ENCODE assay signal across 29 cellular contexts in genomic region chr2:227370087-227370486, GRCh38. TPM values are rescaled to one million over a fixed set of nuclear protein-coding genes. Genes with fewer than 3 reads are reported as not detected.
DNase-seq lines count a peak whose midpoint lies in the region; TF ChIP-seq lines count a peak whose summit lies in the region.
"Had no signal": no experiment of that assay in that cellular context is flagged by ENCODE, and none has a peak within 500 bp of the region (broad histone marks: within the 10 kb centered on the region; RNA-seq: fewer than 3 reads in every experiment).

No MANE protein-coding gene starts in this region.

- no peak overlapping the region for H2AFZ ChIP-seq in ACC112 (ENCODE audit: low read length, unreplicated experiment)
- H2AFZ ChIP-seq: GM23338, neural progenitor cell had no signal

- H3K36me3 Mint-ChIP-seq in CD14-positive monocyte = peaks cover 2 to 4% of the 10 kb centered on the region in 2 donors
- H3K36me3 Mint-ChIP-seq: activated naive CD8-positive, alpha-beta T cell treated with anti-CD3 and anti-CD28 coated beads for 36 hours; neural progenitor cell had no signal

- H3K4me1 Mint-ChIP-seq in CD14-positive monocyte = peaks cover 66% of the 10 kb centered on the region
- H3K4me1 Mint-ChIP-seq: GM23338, neural progenitor cell had no signal

- H3K79me2 ChIP-seq in ACC112 (ENCODE audit: control insufficient read depth, insufficient read depth, low read length, unreplicated experiment) = no peaks in the 10 kb centered on the region

- H3K4me1 ChIP-seq in ACC112 (ENCODE audit: control insufficient read depth, insufficient read depth, low read length, unreplicated experiment) = peaks cover 58% of the 10 kb centered on the region
- H3K4me1 ChIP-seq in SJSA1 (replicated peaks) = peaks cover 31% of the 10 kb centered on the region
- H3K4me1 ChIP-seq in neutrophil (ENCODE audit: control insufficient read depth in 1 of 2, insufficient read depth in 1 of 2, low read depth in 1 of 2, low read length in 1 of 2) = peaks cover 26 to 39% of the 10 kb centered on the region in 2 experiments
- H3K4me1 ChIP-seq: neural progenitor cell had no signal

- H3K27me3 ChIP-seq in ACC112 (ENCODE audit: insufficient read depth, low read length) (no peaks in the 10 kb centered on the region), SJSA1 (replicated peaks) (no peaks in the 10 kb centered on the region), neutrophil (peaks cover 18% of the 10 kb centered on the region)
- H3K27me3 ChIP-seq: neural progenitor cell, stomach, tibial artery had no signal

- H3K27ac Mint-ChIP-seq in CD14-positive monocyte = peak overlapping the region; percentile 96 to 100 (median 99)
- H3K27ac Mint-ChIP-seq: activated CD4-positive, alpha-beta T cell treated with anti-CD3 and anti-CD28 coated beads for 36 hours; activated naive CD8-positive, alpha-beta T cell treated with anti-CD3 and anti-CD28 coated beads for 36 hours; GM23338; neural progenitor cell had no signal

- H3K36me3 ChIP-seq in ACC112 (ENCODE audit: insufficient read depth, low read length) = no peaks in the 10 kb centered on the region
- no peaks in the 10 kb centered on the region for H3K36me3 ChIP-seq in SJSA1
- no peaks in the 10 kb centered on the region for H3K36me3 ChIP-seq in neutrophil
- H3K36me3 ChIP-seq: neural progenitor cell, stomach, tibial artery had no signal

- H3K27me3 Mint-ChIP-seq in CD14-positive monocyte (ENCODE audit: low read depth in 3 of 3) = no peaks in the 10 kb centered on the region
- H3K27me3 Mint-ChIP-seq: activated naive CD8-positive, alpha-beta T cell treated with anti-CD3 and anti-CD28 coated beads for 36 hours had no signal

- peaks cover 0 to 2% (median 0%) of the 10 kb centered on the region in 7 donors for H3K9me3 Mint-ChIP-seq in CD14-positive monocyte
- H3K9me3 Mint-ChIP-seq: activated naive CD8-positive, alpha-beta T cell treated with anti-CD3 and anti-CD28 coated beads for 36 hours; GM23338; neural progenitor cell had no signal

- H3K9me3 ChIP-seq in SJSA1 (replicated peaks) = no peaks in the 10 kb centered on the region
- no peaks in the 10 kb centered on the region for H3K9me3 ChIP-seq in neutrophil
- H3K9me3 ChIP-seq: stomach, tibial artery had no signal

- peak overlapping the region; percentile 37 to 67 for H3K4me3 Mint-ChIP-seq in CD14-positive monocyte
- H3K4me3 Mint-ChIP-seq: activated CD4-positive, alpha-beta T cell treated with anti-CD3 and anti-CD28 coated beads for 36 hours; activated naive CD8-positive, alpha-beta T cell treated with anti-CD3 and anti-CD28 coated beads for 36 hours; GM23338; neural progenitor cell had no signal

- H3K4me3 ChIP-seq in ACC112 (ENCODE audit: low read depth, low read length) (no peak overlapping the region), SJSA1 (no peak overlapping the region), neutrophil (ENCODE audit: low read depth in 1 of 2, low read length in 1 of 2) (peak overlapping the region in 1 of 2 experiments; percentile 12)
- H3K4me3 ChIP-seq: GM23338, neural progenitor cell, stomach, tibial artery had no signal

- intact Hi-C loops in CD14-positive monocyte (cut with micrococcal nuclease) = loop anchor here (2.0 to 5.0 kb wide), 4 partner anchors 37 to 449 kb away; partner anchors contain the start of gene MFF (in 1 of the 2)

- no peak for TF ChIP-seq CTCF in CD14-positive monocyte (IDR thresholded peaks at IDR 0.05)
- TF ChIP-seq CTCF in neutrophil (IDR thresholded peaks at IDR 0.05) = no peak

- DNase-seq in CD14-positive monocyte (ENCODE audit: low spot score) (no peak), SJSA1 (ENCODE audit: low read depth in 1 of 2, low spot score in 2 of 2) (no peak), iPS-NIHi7 (ENCODE audit: extremely low spot score) (no peak), globus pallidus (ENCODE audit: low spot score) (no peak)
- no peak for DNase-seq in activated CD8-positive, alpha-beta memory T cell treated with anti-CD3 and anti-CD28 coated beads, Interleukin-2, amount 50 U/mL, for 48 hours
- DNase-seq: activated effector memory CD4-positive, alpha-beta T cell treated with Interleukin-2 at 50 U/mL for 16 hours; activated naive CD8-positive, alpha-beta T cell treated with anti-CD3 and anti-CD28 coated beads for 36 hours; activated T-cell treated with anti-CD3 and anti-CD28 coated beads for 4 hours; central memory CD4-positive, alpha-beta T cell; cortex of kidney; DMS79; erythroblast; Karpas-422; kidney; left ventricle myocardium superior; NCI-H1436 treated with DMSO at 0.1 percent for 48 hours; NCI-H774; stomach had no signal

- H3K27ac ChIP-seq in ACC112 (ENCODE audit: low read depth, low read length) (peak overlapping the region; percentile 94), SJSA1 (peak overlapping the region; percentile 74), neutrophil (peak overlapping the region; percentile 54)
- H3K27ac ChIP-seq: C4-2B, neural progenitor cell, VCaP had no signal

RNA-seq across cellular contexts. Expression of gene TM4SF20, which starts 9.0 kb away (rescaled TPM):
- polyA plus RNA-seq in CD14-positive monocyte = not detected
- not detected in 2 replicates for total RNA-seq in SJSA1 (2014; rRNA removed; shearing (Covaris generic))
- total RNA-seq: activated CD4-positive, alpha-beta T cell treated with anti-CD3 and anti-CD28 coated beads for 36 hours; activated naive CD8-positive, alpha-beta T cell treated with anti-CD3 and anti-CD28 coated beads for 36 hours; GM23338; HepG2; kidney; left ventricle myocardium superior; myocyte had no signal
- polyA plus RNA-seq: GM23338, HepG2, stomach had no signal

RNA-seq across cellular contexts. Expression of gene SCYGR1, which starts 17.7 kb away (rescaled TPM):
- not detected for polyA plus RNA-seq in CD14-positive monocyte
- total RNA-seq in SJSA1 (2014; rRNA removed; shearing (Covaris generic)) = not detected in 2 replicates
- total RNA-seq: activated CD4-positive, alpha-beta T cell treated with anti-CD3 and anti-CD28 coated beads for 36 hours; activated naive CD8-positive, alpha-beta T cell treated with anti-CD3 and anti-CD28 coated beads for 36 hours; fibroblast of villous mesenchyme; GM23338; HepG2; kidney; left ventricle myocardium superior; myocyte; stomach had no signal
- polyA plus RNA-seq: GM23338, HepG2, stomach had no signal

RNA-seq across cellular contexts. Expression of gene MFF, which starts 45.0 kb away (rescaled TPM):
- 100 to 1,000 TPM in 1 of 2 donors, 10 to 100 TPM in 1; 91.7 to 100 TPM for polyA plus RNA-seq in CD14-positive monocyte
- 99.4 and 112 TPM in 2 replicates for total RNA-seq in SJSA1 (2014; rRNA removed; shearing (Covaris generic))
